In the genomic region with DNA sequence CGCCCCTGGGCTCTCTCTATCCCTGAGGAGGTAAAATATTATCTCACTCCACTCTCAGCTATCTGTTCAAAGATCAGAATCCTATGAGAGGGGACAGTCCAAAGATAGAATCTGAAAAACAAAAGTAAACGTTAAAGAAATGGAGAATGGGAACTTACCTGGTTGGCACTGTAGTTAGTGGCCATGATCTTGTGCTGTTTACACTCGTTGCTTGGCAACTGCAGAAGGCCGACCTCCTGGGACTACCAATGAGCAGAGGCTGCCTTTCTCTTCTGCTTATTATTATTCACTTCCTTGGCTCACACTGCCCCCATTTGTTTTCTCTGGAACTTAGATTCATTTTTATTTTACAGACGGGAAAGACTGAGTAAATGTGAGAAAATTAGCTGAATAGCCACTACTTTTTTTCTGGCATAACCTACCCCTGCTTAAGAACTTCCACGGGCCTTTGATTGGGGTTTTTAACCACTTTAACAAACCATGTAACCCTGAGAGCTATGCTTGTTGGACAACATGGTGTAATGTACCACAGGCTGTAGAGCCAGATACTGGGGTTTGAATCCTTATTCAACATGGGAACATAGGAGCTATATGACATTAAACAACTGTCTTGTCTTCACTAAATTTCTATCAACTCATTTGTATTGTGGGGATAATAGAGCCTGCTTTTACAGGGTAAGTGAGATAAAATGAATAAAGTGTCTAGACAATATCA, we compare ENCODE assay signal across 8 cellular contexts. TPM values are rescaled to one million over a fixed set of nuclear protein-coding genes. Genes with fewer than 3 reads are reported as not detected.
DNase-seq lines count a peak whose midpoint lies in the region; ATAC-seq, FAIRE-seq and TF ChIP-seq lines count a peak whose summit lies in the region.

A gene with protein sequence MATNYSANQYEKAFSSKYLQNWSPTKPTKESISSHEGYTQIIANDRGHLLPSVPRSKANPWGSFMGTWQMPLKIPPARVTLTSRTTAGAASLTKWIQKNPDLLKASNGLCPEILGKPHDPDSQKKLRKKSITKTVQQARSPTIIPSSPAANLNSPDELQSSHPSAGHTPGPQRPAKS (minus strand): TSS at position 193 of the 715 bp plus-strand sequence. CDS start 8 bp downstream, at position 185.

- intact Hi-C loops in thyroid gland (cut with DNase I), result loop anchor here (5.0 kb wide), 1 partner anchor 136 kb away; no protein-coding TSS in a partner anchor

- TF ChIP-seq POLR2A in thyroid gland (IDR thresholded peaks at IDR 0.05), result no peak

- H3K9me3 ChIP-seq in lung (ENCODE audit: control insufficient read depth in 2 of 2, insufficient read depth in 1 of 2, low read length in 1 of 2) (no peaks in the 10 kb centered on the region), thyroid gland (no peaks in the 10 kb centered on the region)

- H3K27ac ChIP-seq in lung (ENCODE audit: low read depth in 1 of 2, low read length in 1 of 2), result no peak within 1 kb of the TSS
- peak within 1 kb of the TSS in 2 of 3 donors; percentile 15 to 36 for H3K27ac ChIP-seq in thyroid gland

- H3K36me3 ChIP-seq in lung (ENCODE audit: control insufficient read depth in 2 of 2, insufficient read depth in 2 of 2, low read length in 2 of 2) (peaks cover 5 to 12% of the 10 kb centered on the region in 2 donors), thyroid gland (peaks cover 6 to 13% of the 10 kb centered on the region in 2 donors)

- DNase-seq in AML-193 (lab: John Stamatoyannopoulos, UW) (peak; percentile 86 to 89), NCI-H1694 treated with DMSO at 0.1 percent for 48 hours (lab: John Stamatoyannopoulos, UW) (peak; percentile 56), lung (ENCODE audit: low spot score) (peak; percentile 64), thyroid gland (peak; percentile 73 to 78)
- peak; percentile 18 for DNase-seq in effector CD8-positive, alpha-beta T cell (lab: John Stamatoyannopoulos, UW)

- H3K4me1 ChIP-seq in lung (ENCODE audit: control insufficient read depth in 2 of 2, insufficient read depth in 2 of 2, low read length in 2 of 2) (peaks cover 0 to 5% of the 10 kb centered on the region in 2 donors), thyroid gland (peaks cover 0 to 8% of the 10 kb centered on the region in 2 donors)

- FAIRE-seq in TTC549 (lab: Jason Lieb, UNC), result peak; percentile 88

- ATAC-seq in GM18517 (IDR thresholded peaks at IDR 0.05; ENCODE audit: unreplicated experiment) (peak; percentile 96), HG02973 (IDR thresholded peaks at IDR 0.05; ENCODE audit: unreplicated experiment) (peak; percentile 96), lung (ENCODE audit: insufficient read depth, low FRiP score) (peak; percentile 92)

- TF ChIP-seq CTCF in lung (IDR thresholded peaks at IDR 0.05; ENCODE audit: control extremely low read depth, extremely low read depth) (no peak), thyroid gland (IDR thresholded peaks at IDR 0.05) (peak in 4 of 6 experiments; percentile 16 to 44 (median 32))

- no peak within 1 kb of the TSS for H3K4me3 ChIP-seq in lung
- H3K4me3 ChIP-seq in thyroid gland (replicated peaks in 1 of 3), result no peak within 1 kb of the TSS

- WGBS in lung, 2 donors, result 24 to 27% methylated on average over 6 of the region's 6 CpGs
- 23 to 27% methylated on average over 6 of the region's 6 CpGs for WGBS in thyroid gland, 2 donors

- H3K27me3 ChIP-seq in lung (ENCODE audit: control insufficient read depth, insufficient read depth) (no peaks in the 10 kb centered on the region), thyroid gland (no peaks in the 10 kb centered on the region)

RNA-seq across cellular contexts. Expression of the gene that starts here (rescaled TPM):
- total RNA-seq in lung (10 to 100 TPM in 1 of 2 donors, 1 to 10 TPM in 1; 6.5 to 25.1 TPM), thyroid gland (not detected)
- 10 to 100 TPM; 21.2 to 23.9 TPM for polyA plus RNA-seq in lung

Comparison
In these comparisons a context has a peak if more than half of its experiments do, and no peak if none do; other contexts are left out.
1. RNA of the gene that starts here (total RNA-seq): 6.5 to 25.1 TPM in lung; not detected in thyroid gland; every median in the first group is over 4 times any median in the second.
2. Peak in DNase-seq and H3K27ac ChIP-seq in thyroid gland; RNA of the gene not detected or under 1 TPM.
3. DNase-seq: peak in every context shown above with its lines; median percentile 88 in AML-193; 76 in thyroid gland; 64 in lung; 56 in NCI-H1694 treated with DMSO at 0.1 percent for 48 hours; 18 in effector CD8-positive, alpha-beta T cell.
4. Peak in every context shown above with its lines, with median percentiles within 50 percentile points of each other: ATAC-seq.